Comparison of ENCODE assay signal across 23 cellular contexts in genomic region chr6:118804091-118804490, GRCh38.
"Had no signal": no experiment of that assay in that cellular context is flagged by ENCODE, and none has a peak within 500 bp of the region (broad histone marks: within the 10 kb centered on the region; RNA-seq: fewer than 3 reads in every experiment).

No MANE protein-coding gene starts in this region.

- H3K9me3 ChIP-seq: ascending aorta had no signal

- ATAC-seq: activated CD8-positive, alpha-beta memory T cell treated with anti-CD3 and anti-CD28 coated beads, Interleukin-2, amount 10 ng/mL, durations not matched to agents 7 days and 5 days; activated naive CD4-positive, alpha-beta T cell treated with anti-CD3 and anti-CD28 coated beads, Interleukin-2, amount 50 U/mL, for 72 hours; activated naive CD8-positive, alpha-beta T cell treated with anti-CD3 and anti-CD28 coated beads, Interleukin-2, amount 50 U/mL, for 24 hours; T-helper 17 cell; WTC11 had no signal

- H3K36me3 ChIP-seq: ascending aorta had no signal

- DNase-seq: activated CD4-positive, alpha-beta T cell treated with anti-CD3 and anti-CD28 coated beads, Interleukin-2, amount 10 ng/mL, durations not matched to agents 24 days and 14 days; activated CD4-positive, alpha-beta T cell treated with anti-CD3 and anti-CD28 coated beads, Interleukin-2, amount 50 U/mL, for 48 hours; activated CD4-positive, CD25-positive, alpha-beta regulatory T cell treated with anti-CD3 and anti-CD28 coated beads, Interleukin-2, amount 50 U/mL, for 72 hours; activated CD8-positive, alpha-beta memory T cell treated with anti-CD3 and anti-CD28 coated beads, Interleukin-2, amount 10 ng/mL, durations not matched to agents 7 days and 5 days; activated effector memory CD4-positive, alpha-beta T cell treated with anti-CD3 and anti-CD28 coated beads, Interleukin-2, amount 50 U/mL, for 16 hours; activated naive CD4-positive, alpha-beta T cell treated with Interleukin-2 at 50 U/mL for 16 hours; activated naive CD8-positive, alpha-beta T cell treated with anti-CD3 and anti-CD28 coated beads, Interleukin-2, amount 50 U/mL, for 24 hours; activated T-cell treated with anti-CD3 and anti-CD28 coated beads, Interleukin-2, amount 50 U/mL, for 24 hours; amniotic stem cell; NCI-H1092; NCI-H1930; NCI-H2171 treated with DMSO at 0.1 percent for 48 hours; NCI-H345; NCI-H510A; NCI-H526 treated with DMSO at 0.1 percent for 48 hours; NCI-H82; SIG-M5; T-helper 17 cell; T-helper 9 cell had no signal

- H3K27me3 ChIP-seq: ascending aorta had no signal

- H3K27ac Mint-ChIP-seq: activated CD4-positive, alpha-beta T cell treated with anti-CD3 and anti-CD28 coated beads, Interleukin-2, amount 10 ng/mL, durations not matched to agents 24 days and 14 days; activated CD8-positive, alpha-beta memory T cell treated with anti-CD3 and anti-CD28 coated beads, Interleukin-2, amount 10 ng/mL, durations not matched to agents 7 days and 5 days; activated naive CD4-positive, alpha-beta T cell treated with anti-CD3 and anti-CD28 coated beads, Interleukin-2, amount 50 U/mL, for 72 hours; activated naive CD8-positive, alpha-beta T cell treated with anti-CD3 and anti-CD28 coated beads, Interleukin-2, amount 50 U/mL, for 24 hours; activated T-cell treated with anti-CD3 and anti-CD28 coated beads, Interleukin-2, amount 50 U/mL, for 24 hours; brain; T-helper 17 cell; WTC11 had no signal

- H3K36me3 Mint-ChIP-seq: brain had no signal

- H3K4me3 ChIP-seq: ascending aorta had no signal

- H3K27me3 Mint-ChIP-seq: activated CD4-positive, alpha-beta T cell treated with anti-CD3 and anti-CD28 coated beads, Interleukin-2, amount 10 ng/mL, durations not matched to agents 24 days and 14 days; activated CD8-positive, alpha-beta memory T cell treated with anti-CD3 and anti-CD28 coated beads, Interleukin-2, amount 10 ng/mL, durations not matched to agents 7 days and 5 days; activated naive CD8-positive, alpha-beta T cell treated with anti-CD3 and anti-CD28 coated beads, Interleukin-2, amount 50 U/mL, for 24 hours; activated T-cell treated with anti-CD3 and anti-CD28 coated beads, Interleukin-2, amount 50 U/mL, for 24 hours; T-helper 17 cell had no signal

- H3K27ac ChIP-seq: ascending aorta had no signal

- H3K9me3 Mint-ChIP-seq: activated CD4-positive, alpha-beta T cell treated with anti-CD3 and anti-CD28 coated beads, Interleukin-2, amount 10 ng/mL, durations not matched to agents 24 days and 14 days; activated naive CD8-positive, alpha-beta T cell treated with anti-CD3 and anti-CD28 coated beads, Interleukin-2, amount 50 U/mL, for 24 hours; activated T-cell treated with anti-CD3 and anti-CD28 coated beads, Interleukin-2, amount 50 U/mL, for 24 hours had no signal

- H3K4me3 Mint-ChIP-seq: activated CD4-positive, alpha-beta T cell treated with anti-CD3 and anti-CD28 coated beads, Interleukin-2, amount 10 ng/mL, durations not matched to agents 24 days and 14 days; activated CD8-positive, alpha-beta memory T cell treated with anti-CD3 and anti-CD28 coated beads, Interleukin-2, amount 10 ng/mL, durations not matched to agents 7 days and 5 days; activated naive CD8-positive, alpha-beta T cell treated with anti-CD3 and anti-CD28 coated beads, Interleukin-2, amount 50 U/mL, for 24 hours; activated T-cell treated with anti-CD3 and anti-CD28 coated beads, Interleukin-2, amount 50 U/mL, for 24 hours; brain; T-helper 17 cell; WTC11 had no signal
